ENCODE assay signal across 12 cellular contexts in genomic region chr1:115114308-115114707, GRCh38. TPM values are rescaled to one million over a fixed set of nuclear protein-coding genes. Genes with fewer than 3 reads are reported as not detected.
A peak's percentile ranks its signal among the peaks of the same experiment; 100 is the strongest.
DNase-seq lines count a peak whose midpoint lies in the region; FAIRE-seq and TF ChIP-seq lines count a peak whose summit lies in the region.
"Had no signal": no experiment of that assay in that cellular context is flagged by ENCODE, and none has a peak within 500 bp of the region (broad histone marks: within the 10 kb centered on the region; RNA-seq: fewer than 3 reads in every experiment).

No MANE protein-coding gene starts in this region.

- no peak for FAIRE-seq in kidney (lab: Jason Lieb, UNC)

- TF ChIP-seq CTCF in BE2C (IDR thresholded peaks at IDR 0.05; ENCODE audit: low read depth, low read length): no peak
- TF ChIP-seq CTCF in kidney (IDR thresholded peaks at IDR 0.05; ENCODE audit: borderline replicate concordance, extremely low read depth, insufficient read depth): no peak
- TF ChIP-seq CTCF in prostate gland (IDR thresholded peaks at IDR 0.05): no peak

- no peak overlapping the region for H3K4me3 ChIP-seq in BE2C (ENCODE audit: low read depth, low read length)
- H3K4me3 ChIP-seq in kidney (ENCODE audit: low read length in 2 of 2): no peak overlapping the region
- H3K4me3 ChIP-seq in prostate gland: no peak overlapping the region
- H3K4me3 ChIP-seq: esophagus muscularis mucosa, skin epidermis had no signal

- no peak for TF ChIP-seq POLR2A in prostate gland (IDR thresholded peaks at IDR 0.05)

- DNase-seq in BE2C: peak; percentile 53
- DNase-seq in GM03348 (ENCODE audit: low spot score): peak; percentile 23
- peak; percentile 31 to 71 for DNase-seq in SHP77 (lab: John Stamatoyannopoulos, UW)
- peak; percentile 87 for DNase-seq in kidney
- no peak for DNase-seq in activated effector memory CD4-positive, alpha-beta T cell treated with Interleukin-2 at 50 U/mL for 16 hours
- no peak for DNase-seq in activated T-helper 2 cell treated with anti-CD3 and anti-CD28 coated beads, Interferon-gamma antibody, Interleukin-2, Interleukin-4, amounts not matched to agents 10 μg/mL and 5 μg/mL and 100 μg/mL, durations not matched to agents 14 hours and 24 hours and 36 hours (ENCODE audit: low spot score)
- DNase-seq in NCI-H345 (lab: John Stamatoyannopoulos, UW): no peak
- no peak for DNase-seq in prostate gland (ENCODE audit: low spot score)
- DNase-seq: NCI-H2107, WERI-Rb-1 had no signal

- H3K27ac Mint-ChIP-seq in activated T-helper 2 cell treated with anti-CD3 and anti-CD28 coated beads, Interferon-gamma antibody, Interleukin-2, Interleukin-4, amounts not matched to agents 10 μg/mL and 5 μg/mL and 100 μg/mL, durations not matched to agents 14 hours and 24 hours and 36 hours: no peak overlapping the region

- WGBS in prostate gland: 43% methylated on average over 3 of the region's 3 CpGs

- H3K36me3 Mint-ChIP-seq in activated T-helper 2 cell treated with anti-CD3 and anti-CD28 coated beads, Interferon-gamma antibody, Interleukin-2, Interleukin-4, amounts not matched to agents 10 μg/mL and 5 μg/mL and 100 μg/mL, durations not matched to agents 14 hours and 24 hours and 36 hours (ENCODE audit: low read depth): no peaks in the 10 kb centered on the region

- H3K4me1 ChIP-seq in BE2C (no peaks in the 10 kb centered on the region), kidney (ENCODE audit: control insufficient read depth in 1 of 2, insufficient read depth in 1 of 2, low read depth in 1 of 2, low read length in 2 of 2) (no peaks in the 10 kb centered on the region), prostate gland (replicated peaks) (no peaks in the 10 kb centered on the region)

- H3K36me3 ChIP-seq in BE2C: no peaks in the 10 kb centered on the region
- no peaks in the 10 kb centered on the region for H3K36me3 ChIP-seq in kidney (ENCODE audit: control insufficient read depth in 1 of 2, insufficient read depth in 2 of 2, low read length in 2 of 2)
- no peaks in the 10 kb centered on the region for H3K36me3 ChIP-seq in prostate gland
- H3K36me3 ChIP-seq: esophagus muscularis mucosa, WERI-Rb-1 had no signal

- H3K9me3 ChIP-seq in BE2C: no peaks in the 10 kb centered on the region
- H3K9me3 ChIP-seq in kidney (ENCODE audit: control insufficient read depth in 1 of 2, low read length in 2 of 2): no peaks in the 10 kb centered on the region
- no peaks in the 10 kb centered on the region for H3K9me3 ChIP-seq in prostate gland

- H3K27me3 ChIP-seq in BE2C: no peaks in the 10 kb centered on the region
- H3K27me3 ChIP-seq in prostate gland (replicated peaks; ENCODE audit: insufficient read depth): no peaks in the 10 kb centered on the region
- H3K27me3 ChIP-seq: esophagus muscularis mucosa had no signal

- no peaks in the 10 kb centered on the region for H3K4me1 Mint-ChIP-seq in activated T-helper 2 cell treated with anti-CD3 and anti-CD28 coated beads, Interferon-gamma antibody, Interleukin-2, Interleukin-4, amounts not matched to agents 10 μg/mL and 5 μg/mL and 100 μg/mL, durations not matched to agents 14 hours and 24 hours and 36 hours (ENCODE audit: low read depth)

- intact Hi-C loops in kidney (cut with DNase I) (loop anchor here (5.0 kb wide), 1 partner anchor 137 kb away; no protein-coding TSS in a partner anchor), prostate gland (cut with DNase I) (no loop called here)
- intact Hi-C loops in activated T-helper 2 cell treated with anti-CD3 and anti-CD28 coated beads, Interferon-gamma antibody, Interleukin-2, Interleukin-4, amounts not matched to agents 10 μg/mL and 5 μg/mL and 100 μg/mL, durations not matched to agents 14 hours and 24 hours and 36 hours (cut with micrococcal nuclease): no loop called here

- H3K9me3 Mint-ChIP-seq in activated T-helper 2 cell treated with anti-CD3 and anti-CD28 coated beads, Interferon-gamma antibody, Interleukin-2, Interleukin-4, amounts not matched to agents 10 μg/mL and 5 μg/mL and 100 μg/mL, durations not matched to agents 14 hours and 24 hours and 36 hours: no peaks in the 10 kb centered on the region

- H3K27ac ChIP-seq in kidney (ENCODE audit: low read depth in 2 of 2, low read length in 2 of 2) (no peak overlapping the region), prostate gland (no peak overlapping the region)
- H3K27ac ChIP-seq: esophagus muscularis mucosa, skin epidermis, WERI-Rb-1 had no signal

- no peak overlapping the region for H3K4me3 Mint-ChIP-seq in activated T-helper 2 cell treated with anti-CD3 and anti-CD28 coated beads, Interferon-gamma antibody, Interleukin-2, Interleukin-4, amounts not matched to agents 10 μg/mL and 5 μg/mL and 100 μg/mL, durations not matched to agents 14 hours and 24 hours and 36 hours (ENCODE audit: low read depth)

- no peak overlapping the region for H3K9ac ChIP-seq in kidney (ENCODE audit: low read length in 2 of 2)

- peaks cover 2% of the 10 kb centered on the region for H3K27me3 Mint-ChIP-seq in activated T-helper 2 cell treated with anti-CD3 and anti-CD28 coated beads, Interferon-gamma antibody, Interleukin-2, Interleukin-4, amounts not matched to agents 10 μg/mL and 5 μg/mL and 100 μg/mL, durations not matched to agents 14 hours and 24 hours and 36 hours (ENCODE audit: low read depth)

RNA-seq across cellular contexts. Expression of gene TSPAN2, which starts 25.0 kb away (rescaled TPM):
- not detected for polyA plus RNA-seq in BE2C (2012; ENCODE audit: insufficient read depth, insufficient read length, low read depth)
- total RNA-seq in kidney (9.9 TPM), prostate gland (10 to 100 TPM in 1 of 2 donors, 1 to 10 TPM in 1; 6.9 to 11.3 TPM)
- 14.6 TPM for polyA plus RNA-seq in kidney (ENCODE audit: insufficient read depth, low read depth, low replicate concordance)
- total RNA-seq in activated T-helper 2 cell treated with anti-CD3 and anti-CD28 coated beads, Interferon-gamma antibody, Interleukin-2, Interleukin-4, amounts not matched to agents 10 μg/mL and 5 μg/mL and 100 μg/mL, durations not matched to agents 14 hours and 24 hours and 36 hours: 0.27 and 0.76 TPM in 2 replicates

Comparison
In these comparisons a context has a peak if more than half of its experiments do, and no peak if none do; other contexts are left out.
1. DNase-seq: peak in BE2C (single experiment), GM03348 (single experiment), SHP77 (2 of 2) and kidney (single experiment); none in activated effector memory CD4-positive, alpha-beta T cell treated with Interleukin-2 at 50 U/mL for 16 hours (single experiment), activated T-helper 2 cell treated with anti-CD3 and anti-CD28 coated beads, Interferon-gamma antibody, Interleukin-2, Interleukin-4, amounts not matched to agents 10 μg/mL and 5 μg/mL and 100 μg/mL, durations not matched to agents 14 hours and 24 hours and 36 hours (single experiment), NCI-H345 (single experiment) and prostate gland (single experiment).